8 cellular contexts compared by ENCODE assay signal in the genomic region with DNA sequence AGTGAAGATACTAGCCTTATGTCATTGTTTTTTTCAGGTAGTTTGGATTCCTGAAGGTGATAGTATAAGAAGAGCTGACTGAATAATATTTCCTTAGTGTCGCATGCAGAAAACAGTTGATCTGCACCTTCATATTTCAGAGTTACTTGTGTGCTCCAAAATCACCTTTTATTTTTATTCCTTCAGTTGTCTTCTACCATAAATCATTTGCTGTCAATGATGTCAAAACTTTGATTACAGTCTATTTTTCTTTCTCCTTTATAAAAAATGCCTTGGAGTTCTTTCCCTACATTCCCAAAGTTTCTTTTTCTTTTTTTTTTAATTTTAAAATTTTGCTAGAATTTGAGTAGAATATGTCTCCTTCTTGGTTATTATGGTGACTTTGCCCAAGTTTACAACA.
"Had no signal": no experiment of that assay in that cellular context is flagged by ENCODE, and none has a peak within 500 bp of the region (broad histone marks: within the 10 kb centered on the region; RNA-seq: fewer than 3 reads in every experiment).

No MANE protein-coding gene starts in this region.

- DNase-seq: GM23248, IMR-90, KBM-7 had no signal

- FAIRE-seq: H54, HTR-8/SVneo had no signal

- ATAC-seq: HCT116 had no signal

- H3K4me2 ChIP-seq: KMS-11 had no signal

- H3K36me3 ChIP-seq: HAP-1 had no signal

- H3K9ac ChIP-seq: GM23248, KMS-11 had no signal

- H2AFZ ChIP-seq: GM23248 had no signal

- H3K4me3 ChIP-seq: GM23248, HAP-1 had no signal

- H3K27ac ChIP-seq: GM23248, KMS-11 had no signal

- H3K9me3 ChIP-seq: HAP-1 had no signal
